In the genomic region with DNA sequence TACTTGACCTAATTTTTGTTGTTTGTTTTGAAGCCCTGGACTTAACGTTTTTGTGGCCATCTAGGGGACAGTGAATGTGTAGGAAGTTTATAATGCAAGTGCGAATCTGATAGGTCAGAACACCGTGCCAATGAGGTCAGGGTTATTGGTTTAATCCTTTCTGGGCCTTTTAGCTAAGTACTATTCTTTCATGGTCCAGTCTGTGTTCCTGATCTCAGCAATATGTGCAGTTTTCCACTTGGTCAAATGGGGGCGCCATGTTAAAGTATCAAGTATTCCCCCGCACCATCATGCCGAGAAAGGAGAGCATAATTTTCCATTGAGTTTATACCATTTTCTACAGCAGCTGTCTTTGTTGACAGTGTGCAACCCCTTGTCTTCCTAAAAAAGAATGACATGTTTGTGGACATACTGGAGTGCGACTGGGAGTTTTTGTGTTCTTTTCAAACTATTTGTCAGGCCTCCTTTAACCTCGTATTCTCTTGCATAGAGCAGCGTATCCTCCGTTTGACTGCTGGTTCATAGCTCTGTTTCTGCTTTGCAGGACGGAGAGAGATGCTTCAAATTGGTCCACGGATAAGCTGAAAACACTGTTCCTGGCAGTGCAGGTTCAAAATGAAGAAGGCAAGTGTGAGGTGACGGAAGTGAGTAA, we compare ENCODE assay signal across 9 cellular contexts. TPM values are rescaled to one million over a fixed set of nuclear protein-coding genes. Genes with fewer than 3 reads are reported as not detected.
A peak's percentile ranks its signal among the peaks of the same experiment; 100 is the strongest.
DNase-seq lines count a peak whose midpoint lies in the region; ATAC-seq and TF ChIP-seq lines count a peak whose summit lies in the region.
"Had no signal": no experiment of that assay in that cellular context is flagged by ENCODE, and none has a peak within 500 bp of the region (broad histone marks: within the 10 kb centered on the region; RNA-seq: fewer than 3 reads in every experiment).

No MANE protein-coding gene starts in this region.

- H3K4me2 ChIP-seq in BLaER1: peak overlapping the region; percentile 84
- peak overlapping the region; percentile 98 for H3K4me2 ChIP-seq in fibroblast of lung (ENCODE audit: extremely low read depth, insufficient read depth, low read length)
- peak overlapping the region; percentile 89 for H3K4me2 ChIP-seq in neural progenitor cell

- H3K79me2 ChIP-seq in fibroblast of lung (ENCODE audit: control insufficient read depth, insufficient read depth, low read length): peaks cover 31% of the 10 kb centered on the region
- peaks cover 59% of the 10 kb centered on the region for H3K79me2 ChIP-seq in neural progenitor cell (ENCODE audit: low read depth)

- peak overlapping the region; percentile 92 for H3K4me3 ChIP-seq in BLaER1
- peak overlapping the region; percentile 90 for H3K4me3 ChIP-seq in HEK293 (ENCODE audit: low read depth, low read length)
- H3K4me3 ChIP-seq in NT2/D1 (ENCODE audit: insufficient read length, low read depth): peak overlapping the region; percentile 95
- peak overlapping the region; percentile 72 to 99 (median 87) for H3K4me3 ChIP-seq in fibroblast of lung (replicated peaks in 1 of 4; ENCODE audit: control extremely low read depth in 1 of 4, insufficient read depth in 1 of 4, low read depth in 3 of 4, low read length in 4 of 4)
- peak overlapping the region; percentile 83 for H3K4me3 ChIP-seq in neural progenitor cell

- peak overlapping the region; percentile 94 for H3K9ac ChIP-seq in BLaER1
- H3K9ac ChIP-seq in NT2/D1 (ENCODE audit: insufficient read length, low read depth): peak overlapping the region; percentile 98
- no peak overlapping the region for H3K9ac ChIP-seq in fibroblast of lung (ENCODE audit: insufficient read depth, low read length)
- peak overlapping the region; percentile 90 for H3K9ac ChIP-seq in neural progenitor cell

- H3K4me1 ChIP-seq in BLaER1 (peaks cover 33% of the 10 kb centered on the region), HEK293 (ENCODE audit: control insufficient read depth, insufficient read depth, low read length) (peaks cover 4% of the 10 kb centered on the region), NT2/D1 (ENCODE audit: insufficient read depth, insufficient read length) (no peaks in the 10 kb centered on the region), fibroblast of lung (ENCODE audit: control insufficient read depth, extremely low read depth, insufficient read depth, low read length) (peaks cover 2% of the 10 kb centered on the region), neural progenitor cell (peaks cover 9% of the 10 kb centered on the region)

- peak overlapping the region; percentile 100 for H3K27ac Mint-ChIP-seq in activated T-cell treated with anti-CD3 and anti-CD28 coated beads, Interleukin-2, amount 50 U/mL, for 24 hours
- H3K27ac Mint-ChIP-seq in neural progenitor cell: no peak overlapping the region

- TF ChIP-seq CTCF in HEK293 (tag by site-specific recombination; IDR thresholded peaks at IDR 0.05) (peak; percentile 25; the same call in 1 of the 2 replicates), fibroblast of lung (conservative IDR thresholded peaks at IDR 0.05 in 1 of 2, IDR thresholded peaks at IDR 0.05 in 1 of 2; ENCODE audit: low read depth in 1 of 2, low read length in 2 of 2) (peak; percentile 80 to 82), neural progenitor cell (IDR thresholded peaks at IDR 0.05) (peak; percentile 85)

- CTCF ChIA-PET in HEK293 (lab: Yijun Ruan, JAX): interaction anchor here (0.7 to 2.2 kb wide), 32 partner anchors 9 to 584 kb away, joined by 3 to 12 read pairs (median 3); a partner anchor contains a TSS

- DNase-seq in NT2/D1 (ENCODE audit: low read depth, low spot score) (peak; percentile 56), fibroblast of lung (ENCODE audit: low read depth in 2 of 2) (peak; percentile 57 to 81), neural progenitor cell (ENCODE audit: low spot score) (peak; percentile 85), substantia nigra (lab: John Stamatoyannopoulos, UW) (peak in 39 of 49 donors; percentile 2 to 76 (median 38))
- DNase-seq in activated T-cell treated with anti-CD3 and anti-CD28 coated beads, Interleukin-2, amount 50 U/mL, for 24 hours: peak; percentile 50

- H4K20me1 ChIP-seq in BLaER1 (peaks cover 61% of the 10 kb centered on the region), fibroblast of lung (ENCODE audit: control insufficient read depth, extremely low read depth, insufficient read depth, low read length) (peaks cover 2% of the 10 kb centered on the region), neural progenitor cell (ENCODE audit: low read depth) (peaks cover 21% of the 10 kb centered on the region)

- H3K9me3 Mint-ChIP-seq in activated T-cell treated with anti-CD3 and anti-CD28 coated beads, Interleukin-2, amount 50 U/mL, for 24 hours: no peaks in the 10 kb centered on the region
- no peaks in the 10 kb centered on the region for H3K9me3 Mint-ChIP-seq in neural progenitor cell

- peak overlapping the region; percentile 100 for H3K4me3 Mint-ChIP-seq in activated T-cell treated with anti-CD3 and anti-CD28 coated beads, Interleukin-2, amount 50 U/mL, for 24 hours
- peak overlapping the region; percentile 100 for H3K4me3 Mint-ChIP-seq in neural progenitor cell

- H3F3A ChIP-seq in neural progenitor cell (ENCODE audit: low read depth): peaks cover 16% of the 10 kb centered on the region

- H3K9me3 ChIP-seq in BLaER1: no peaks in the 10 kb centered on the region
- no peaks in the 10 kb centered on the region for H3K9me3 ChIP-seq in HEK293 (ENCODE audit: control insufficient read depth, insufficient read depth, low read depth, low read length)
- H3K9me3 ChIP-seq in NT2/D1 (ENCODE audit: insufficient read depth, low read length): no peaks in the 10 kb centered on the region
- no peaks in the 10 kb centered on the region for H3K9me3 ChIP-seq in fibroblast of lung (ENCODE audit: control insufficient read depth, insufficient read depth, low read depth, low read length)
- no peaks in the 10 kb centered on the region for H3K9me3 ChIP-seq in neural progenitor cell (ENCODE audit: low read depth)

- no peak for ATAC-seq in HG02571 (IDR thresholded peaks at IDR 0.05; ENCODE audit: unreplicated experiment)

- H3K36me3 Mint-ChIP-seq in activated T-cell treated with anti-CD3 and anti-CD28 coated beads, Interleukin-2, amount 50 U/mL, for 24 hours (ENCODE audit: low read depth): peaks cover 71% of the 10 kb centered on the region
- H3K36me3 Mint-ChIP-seq in neural progenitor cell: peaks cover 29% of the 10 kb centered on the region

- H3K27ac ChIP-seq in BLaER1: peak overlapping the region; percentile 96
- H3K27ac ChIP-seq in HEK293 (ENCODE audit: extremely low read depth, low read depth, low read length): no peak overlapping the region
- H3K27ac ChIP-seq in fibroblast of lung (ENCODE audit: insufficient read depth, low read length): peak overlapping the region; percentile 38
- H3K27ac ChIP-seq in neural progenitor cell: no peak overlapping the region
- peak overlapping the region; percentile 4 for H3K27ac ChIP-seq in substantia nigra (ENCODE audit: low read depth, low read length, poor library complexity, severe bottlenecking)

- H3K27me3 ChIP-seq in BLaER1 (no peaks in the 10 kb centered on the region), NT2/D1 (ENCODE audit: insufficient read depth, insufficient read length) (no peaks in the 10 kb centered on the region), fibroblast of lung (ENCODE audit: control insufficient read depth, insufficient read depth, low read length) (no peaks in the 10 kb centered on the region), neural progenitor cell (no peaks in the 10 kb centered on the region)

- no peaks in the 10 kb centered on the region for H3K27me3 Mint-ChIP-seq in activated T-cell treated with anti-CD3 and anti-CD28 coated beads, Interleukin-2, amount 50 U/mL, for 24 hours
- peaks cover 3% of the 10 kb centered on the region for H3K27me3 Mint-ChIP-seq in neural progenitor cell (ENCODE audit: insufficient read depth, low read depth)

- H3K4me1 Mint-ChIP-seq in activated T-cell treated with anti-CD3 and anti-CD28 coated beads, Interleukin-2, amount 50 U/mL, for 24 hours (ENCODE audit: low read depth): peaks cover 40% of the 10 kb centered on the region
- peaks cover 26% of the 10 kb centered on the region for H3K4me1 Mint-ChIP-seq in neural progenitor cell

- POLR2A ChIA-PET in HEK293 (lab: Yijun Ruan, JAX): interaction anchor here (0.6 to 2.6 kb wide), 7 partner anchors 60 to 430 kb away, joined by 3 to 18 read pairs (median 3); a partner anchor contains a TSS

- H3K36me3 ChIP-seq in BLaER1 (peaks cover 49% of the 10 kb centered on the region), HEK293 (ENCODE audit: control insufficient read depth in 2 of 2, insufficient read depth in 1 of 2, low read length in 2 of 2) (peaks cover 38 to 50% of the 10 kb centered on the region in 2 experiments), NT2/D1 (ENCODE audit: insufficient read depth, insufficient read length, low read length) (peaks cover 45% of the 10 kb centered on the region), fibroblast of lung (ENCODE audit: control insufficient read depth, insufficient read depth, low read length) (peaks cover 20% of the 10 kb centered on the region), neural progenitor cell (peaks cover 7% of the 10 kb centered on the region)

- H2AFZ ChIP-seq in fibroblast of lung (ENCODE audit: low read length) (no peak overlapping the region), neural progenitor cell (replicated peaks) (no peak overlapping the region)

RNA-seq across cellular contexts. Expression of a gene that starts 1.3 kb away (rescaled TPM):
- total RNA-seq in fibroblast of lung (60.3 and 71.1 TPM in 2 replicates), neural progenitor cell (ENCODE audit: low replicate concordance) (102 and 185 TPM in 2 replicates)
- 187 and 189 TPM in 2 replicates for polyA plus RNA-seq in fibroblast of lung
- polyA plus RNA-seq in fibroblast of lung (2012): 94.4 and 113 TPM in 2 replicates
- 59.5 and 73.9 TPM in 2 replicates for polyA minus RNA-seq in fibroblast of lung (ENCODE audit: low replicate concordance)

RNA-seq across cellular contexts. Expression of a gene that starts 1.8 kb away (rescaled TPM):
- total RNA-seq in fibroblast of lung: 26.7 and 28.2 TPM in 2 replicates
- polyA plus RNA-seq in fibroblast of lung: 25.4 and 28.1 TPM in 2 replicates
- 14.1 and 16.1 TPM in 2 replicates for polyA plus RNA-seq in fibroblast of lung (2012)
- polyA minus RNA-seq in fibroblast of lung (ENCODE audit: low replicate concordance): 26.8 and 28.6 TPM in 2 replicates
- 29.7 and 31.2 TPM in 2 replicates for total RNA-seq in neural progenitor cell (ENCODE audit: low replicate concordance)

RNA-seq across cellular contexts. Expression of a gene that starts 35.9 kb away (rescaled TPM):
- total RNA-seq in fibroblast of lung (0.26 and 0.83 TPM in 2 replicates), neural progenitor cell (ENCODE audit: low replicate concordance) (0.07 and 0.40 TPM in 2 replicates)
- polyA plus RNA-seq in fibroblast of lung: 0.05 and 0.14 TPM in 2 replicates
- polyA plus RNA-seq in fibroblast of lung (2012): 0.09 and 0.13 TPM in 2 replicates
- not detected in 2 replicates for polyA minus RNA-seq in fibroblast of lung (ENCODE audit: low replicate concordance)

RNA-seq across cellular contexts. Expression of a gene that starts 39.4 kb away (rescaled TPM):
- not detected in 2 replicates for total RNA-seq in fibroblast of lung
- 0.01 TPM in 1 of 2 replicates, not detected in the other for polyA plus RNA-seq in fibroblast of lung
- not detected in 2 replicates for polyA plus RNA-seq in fibroblast of lung (2012)
- polyA minus RNA-seq in fibroblast of lung (ENCODE audit: low replicate concordance): 0.30 TPM in 1 of 2 replicates, not detected in the other
- 0.07 and 0.12 TPM in 2 replicates for total RNA-seq in neural progenitor cell (ENCODE audit: low replicate concordance)
- total RNA-seq: T-helper 2 cell treated with Interferon-gamma antibody and Interleukin-4, amounts not matched to agents 100 ng/mL and 5 ng/mL, for 36 hours had no signal

Comparison
In these comparisons a context has a peak if more than half of its experiments do, and no peak if none do; other contexts are left out.
1. H3K27ac ChIP-seq: peak in BLaER1 (single experiment), fibroblast of lung (single experiment) and substantia nigra (single experiment); none in HEK293 (single experiment) and neural progenitor cell (single experiment).
2. CTCF ChIP-seq: peak in every context shown above with its lines; median percentile 85 in neural progenitor cell; 81 in fibroblast of lung; 25 in HEK293.
3. Peak in every context shown above with its lines, with median percentiles within 50 percentile points of each other: H3K4me2 ChIP-seq, H3K4me3 ChIP-seq and DNase-seq.